ENCODE assay signal across 31 cellular contexts in genomic region chr7:12970626-12971025, GRCh38.
"Had no signal": no experiment of that assay in that cellular context is flagged by ENCODE, and none has a peak within 500 bp of the region (broad histone marks: within the 10 kb centered on the region; RNA-seq: fewer than 3 reads in every experiment).

No MANE protein-coding gene starts in this region.

- H3K9me3 Mint-ChIP-seq: activated CD4-positive, alpha-beta memory T cell treated with anti-CD3 and anti-CD28 coated beads for 36 hours; activated CD4-positive, alpha-beta T cell treated with anti-CD3 and anti-CD28 coated beads, Interleukin-2, amount 10 ng/mL, durations not matched to agents 24 days and 14 days; activated naive CD4-positive, alpha-beta T cell treated with anti-CD3 and anti-CD28 coated beads, Interleukin-2, amount 10 ng/mL, durations not matched to agents 7 days and 5 days; activated naive CD8-positive, alpha-beta T cell treated with anti-CD3 and anti-CD28 coated beads, Interleukin-2, amount 10 ng/mL, durations not matched to agents 7 days and 5 days; activated T-cell treated with anti-CD3 and anti-CD28 coated beads, Interleukin-2, amount 50 U/mL, for 24 hours; nephron; T-helper 1 cell treated with Interleukin-12 subunit alpha and Interleukin-12 subunit beta and Interleukin-4 antibody, amounts not matched to agents 30 μg/mL and 1 μg/mL, for 36 hours had no signal

- ATAC-seq: body of pancreas; sciatic nerve; stimulated activated naive B cell treated with anti-CD40 and anti-IgM and Interleukin-4, amounts not matched to agents 10 μg/mL and 1 μg/mL and 100 μg/mL, for 72 hours; upper lobe of right lung had no signal

- H3K4me1 ChIP-seq: colonic mucosa, esophagus squamous epithelium, left ventricle myocardium inferior, tibial artery, upper lobe of right lung had no signal

- H3K36me3 ChIP-seq: colonic mucosa, esophagus squamous epithelium, left ventricle myocardium inferior, ovary, stomach, tibial artery, upper lobe of right lung had no signal

- H3K27me3 Mint-ChIP-seq: activated naive CD4-positive, alpha-beta T cell treated with anti-CD3 and anti-CD28 coated beads, Interleukin-2, amount 10 ng/mL, durations not matched to agents 7 days and 5 days; activated naive CD8-positive, alpha-beta T cell treated with anti-CD3 and anti-CD28 coated beads, Interleukin-2, amount 10 ng/mL, durations not matched to agents 7 days and 5 days; progenitor cell of endocrine pancreas; stimulated activated naive B cell treated with anti-CD40 and anti-IgM and Interleukin-4, amounts not matched to agents 10 μg/mL and 1 μg/mL and 100 μg/mL, for 72 hours had no signal

- H3K4me3 Mint-ChIP-seq: activated CD4-positive, alpha-beta memory T cell treated with anti-CD3 and anti-CD28 coated beads for 36 hours; activated CD4-positive, alpha-beta T cell treated with anti-CD3 and anti-CD28 coated beads, Interleukin-2, amount 10 ng/mL, durations not matched to agents 24 days and 14 days; activated naive CD4-positive, alpha-beta T cell treated with anti-CD3 and anti-CD28 coated beads, Interleukin-2, amount 10 ng/mL, durations not matched to agents 7 days and 5 days; activated naive CD8-positive, alpha-beta T cell treated with anti-CD3 and anti-CD28 coated beads, Interleukin-2, amount 10 ng/mL, durations not matched to agents 7 days and 5 days; activated T-cell treated with anti-CD3 and anti-CD28 coated beads, Interleukin-2, amount 50 U/mL, for 24 hours; nephron; stimulated activated naive B cell treated with anti-CD40 and anti-IgM and Interleukin-4, amounts not matched to agents 10 μg/mL and 1 μg/mL and 100 μg/mL, for 72 hours; T-helper 1 cell treated with Interleukin-12 subunit alpha and Interleukin-12 subunit beta and Interleukin-4 antibody, amounts not matched to agents 30 μg/mL and 1 μg/mL, for 36 hours had no signal

- H3K36me3 Mint-ChIP-seq: activated CD4-positive, alpha-beta memory T cell treated with anti-CD3 and anti-CD28 coated beads for 36 hours; activated naive CD4-positive, alpha-beta T cell treated with anti-CD3 and anti-CD28 coated beads, Interleukin-2, amount 10 ng/mL, durations not matched to agents 7 days and 5 days; activated naive CD8-positive, alpha-beta T cell treated with anti-CD3 and anti-CD28 coated beads, Interleukin-2, amount 10 ng/mL, durations not matched to agents 7 days and 5 days; stimulated activated naive B cell treated with anti-CD40 and anti-IgM and Interleukin-4, amounts not matched to agents 10 μg/mL and 1 μg/mL and 100 μg/mL, for 72 hours had no signal

- FAIRE-seq: endometrium, small intestine had no signal

- H3K9me3 ChIP-seq: body of pancreas, colonic mucosa, esophagus squamous epithelium, left ventricle myocardium inferior, ovary, stomach, tibial artery, upper lobe of right lung had no signal

- DNase-seq: activated CD4-positive, alpha-beta memory T cell treated with anti-CD3 and anti-CD28 coated beads for 36 hours; activated CD4-positive, alpha-beta T cell treated with anti-CD3 and anti-CD28 coated beads, Interleukin-2, amount 10 ng/mL, durations not matched to agents 24 days and 14 days; activated CD4-positive, CD25-positive, alpha-beta regulatory T cell treated with anti-CD3 and anti-CD28 coated beads, Interleukin-2, amount 50 U/mL, for 72 hours; activated CD8-positive, alpha-beta memory T cell treated with anti-CD3 and anti-CD28 coated beads, Interleukin-2, amount 50 U/mL, for 4 hours; activated gamma-delta T cell; activated naive CD4-positive, alpha-beta T cell treated with anti-CD3 and anti-CD28 coated beads, Interleukin-2, amount 10 ng/mL, durations not matched to agents 7 days and 5 days; activated naive CD8-positive, alpha-beta T cell treated with anti-CD3 and anti-CD28 coated beads, Interleukin-2, amount 10 ng/mL, durations not matched to agents 7 days and 5 days; activated T-cell treated with anti-CD3 and anti-CD28 coated beads, Interleukin-2, amount 50 U/mL, for 24 hours; amygdala; body of pancreas; cerebellar nuclear complex; colonic mucosa; effector CD8-positive, alpha-beta T cell; esophagus squamous epithelium; foreskin fibroblast; left ventricle myocardium inferior; mammary epithelial cell; ovary; small intestine; stimulated activated CD4-positive, alpha-beta T cell treated with anti-CD3 and anti-CD28 coated beads, Interleukin-1b, Interleukin-23, amount 100 ng/mL, for 48 hours; stimulated activated naive B cell treated with anti-CD40 and anti-IgM and Interleukin-4, amounts not matched to agents 10 μg/mL and 1 μg/mL and 100 μg/mL, for 72 hours; stomach; SW 1271; tibial artery; upper lobe of right lung had no signal

- H3K27ac ChIP-seq: body of pancreas, colonic mucosa, epithelial cell of prostate, esophagus squamous epithelium, left ventricle myocardium inferior, ovary, stomach, tibial artery, upper lobe of right lung had no signal

- H3K4me3 ChIP-seq: body of pancreas, colonic mucosa, esophagus squamous epithelium, left ventricle myocardium inferior, ovary, stomach, tibial artery, upper lobe of right lung had no signal

- H3K27ac Mint-ChIP-seq: activated CD4-positive, alpha-beta memory T cell treated with anti-CD3 and anti-CD28 coated beads for 36 hours; activated CD4-positive, alpha-beta T cell treated with anti-CD3 and anti-CD28 coated beads, Interleukin-2, amount 10 ng/mL, durations not matched to agents 24 days and 14 days; activated naive CD4-positive, alpha-beta T cell treated with anti-CD3 and anti-CD28 coated beads, Interleukin-2, amount 10 ng/mL, durations not matched to agents 7 days and 5 days; activated naive CD8-positive, alpha-beta T cell treated with anti-CD3 and anti-CD28 coated beads, Interleukin-2, amount 10 ng/mL, durations not matched to agents 7 days and 5 days; activated T-cell treated with anti-CD3 and anti-CD28 coated beads, Interleukin-2, amount 50 U/mL, for 24 hours; stimulated activated naive B cell treated with anti-CD40 and anti-IgM and Interleukin-4, amounts not matched to agents 10 μg/mL and 1 μg/mL and 100 μg/mL, for 72 hours; T-helper 1 cell treated with Interleukin-12 subunit alpha and Interleukin-12 subunit beta and Interleukin-4 antibody, amounts not matched to agents 30 μg/mL and 1 μg/mL, for 36 hours had no signal

- H3K4me1 Mint-ChIP-seq: activated CD4-positive, alpha-beta T cell treated with anti-CD3 and anti-CD28 coated beads, Interleukin-2, amount 10 ng/mL, durations not matched to agents 24 days and 14 days; activated naive CD4-positive, alpha-beta T cell treated with anti-CD3 and anti-CD28 coated beads, Interleukin-2, amount 10 ng/mL, durations not matched to agents 7 days and 5 days; activated naive CD8-positive, alpha-beta T cell treated with anti-CD3 and anti-CD28 coated beads, Interleukin-2, amount 10 ng/mL, durations not matched to agents 7 days and 5 days; stimulated activated naive B cell treated with anti-CD40 and anti-IgM and Interleukin-4, amounts not matched to agents 10 μg/mL and 1 μg/mL and 100 μg/mL, for 72 hours had no signal

- H3K27me3 ChIP-seq: body of pancreas, colonic mucosa, esophagus squamous epithelium, ovary, stomach, tibial artery, upper lobe of right lung had no signal
